Comparison of ENCODE assay signal across 2 cellular contexts in the genomic region with DNA sequence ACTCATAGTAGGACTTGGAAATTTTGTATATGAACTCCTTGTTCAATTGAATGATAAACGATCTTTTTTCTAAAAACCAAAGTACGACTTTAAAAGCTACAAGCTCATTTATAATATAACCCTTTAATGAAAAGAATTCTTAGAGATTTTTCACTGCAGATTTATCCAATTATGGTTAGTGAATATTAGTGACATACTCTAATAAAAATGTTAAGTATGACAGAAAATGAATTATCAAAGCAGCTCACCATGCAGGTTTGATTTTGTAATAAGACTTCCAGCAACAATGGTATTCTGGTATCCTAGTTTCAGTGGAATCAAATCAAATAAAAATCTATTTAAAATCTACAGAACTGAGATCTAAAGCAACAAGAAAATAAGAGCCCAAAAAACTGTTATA.
TF ChIP-seq lines count a peak whose summit lies in the region.

No MANE protein-coding gene starts in this region.

TF ChIP-seq in SK-N-SH treated with all-trans-retinoic acid at 6 μM for 48 hours, 23 proteins besides CTCF, POLR2A, EP300 and RAD21 (continued from another document):
- TF ChIP-seq, protein P1, sequence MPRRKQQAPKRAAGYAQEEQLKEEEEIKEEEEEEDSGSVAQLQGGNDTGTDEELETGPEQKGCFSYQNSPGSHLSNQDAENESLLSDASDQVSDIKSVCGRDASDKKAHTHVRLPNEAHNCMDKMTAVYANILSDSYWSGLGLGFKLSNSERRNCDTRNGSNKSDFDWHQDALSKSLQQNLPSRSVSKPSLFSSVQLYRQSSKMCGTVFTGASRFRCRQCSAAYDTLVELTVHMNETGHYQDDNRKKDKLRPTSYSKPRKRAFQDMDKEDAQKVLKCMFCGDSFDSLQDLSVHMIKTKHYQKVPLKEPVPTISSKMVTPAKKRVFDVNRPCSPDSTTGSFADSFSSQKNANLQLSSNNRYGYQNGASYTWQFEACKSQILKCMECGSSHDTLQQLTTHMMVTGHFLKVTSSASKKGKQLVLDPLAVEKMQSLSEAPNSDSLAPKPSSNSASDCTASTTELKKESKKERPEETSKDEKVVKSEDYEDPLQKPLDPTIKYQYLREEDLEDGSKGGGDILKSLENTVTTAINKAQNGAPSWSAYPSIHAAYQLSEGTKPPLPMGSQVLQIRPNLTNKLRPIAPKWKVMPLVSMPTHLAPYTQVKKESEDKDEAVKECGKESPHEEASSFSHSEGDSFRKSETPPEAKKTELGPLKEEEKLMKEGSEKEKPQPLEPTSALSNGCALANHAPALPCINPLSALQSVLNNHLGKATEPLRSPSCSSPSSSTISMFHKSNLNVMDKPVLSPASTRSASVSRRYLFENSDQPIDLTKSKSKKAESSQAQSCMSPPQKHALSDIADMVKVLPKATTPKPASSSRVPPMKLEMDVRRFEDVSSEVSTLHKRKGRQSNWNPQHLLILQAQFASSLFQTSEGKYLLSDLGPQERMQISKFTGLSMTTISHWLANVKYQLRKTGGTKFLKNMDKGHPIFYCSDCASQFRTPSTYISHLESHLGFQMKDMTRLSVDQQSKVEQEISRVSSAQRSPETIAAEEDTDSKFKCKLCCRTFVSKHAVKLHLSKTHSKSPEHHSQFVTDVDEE (CRISPR knock-in tag; IDR thresholded peaks at IDR 0.05), result no peak
- TF ChIP-seq OSR1 (CRISPR knock-in tag; IDR thresholded peaks at IDR 0.05), result no peak
- TF ChIP-seq ISL1 (CRISPR knock-in tag; IDR thresholded peaks at IDR 0.05), result peak; percentile 83
- TF ChIP-seq, protein P2, sequence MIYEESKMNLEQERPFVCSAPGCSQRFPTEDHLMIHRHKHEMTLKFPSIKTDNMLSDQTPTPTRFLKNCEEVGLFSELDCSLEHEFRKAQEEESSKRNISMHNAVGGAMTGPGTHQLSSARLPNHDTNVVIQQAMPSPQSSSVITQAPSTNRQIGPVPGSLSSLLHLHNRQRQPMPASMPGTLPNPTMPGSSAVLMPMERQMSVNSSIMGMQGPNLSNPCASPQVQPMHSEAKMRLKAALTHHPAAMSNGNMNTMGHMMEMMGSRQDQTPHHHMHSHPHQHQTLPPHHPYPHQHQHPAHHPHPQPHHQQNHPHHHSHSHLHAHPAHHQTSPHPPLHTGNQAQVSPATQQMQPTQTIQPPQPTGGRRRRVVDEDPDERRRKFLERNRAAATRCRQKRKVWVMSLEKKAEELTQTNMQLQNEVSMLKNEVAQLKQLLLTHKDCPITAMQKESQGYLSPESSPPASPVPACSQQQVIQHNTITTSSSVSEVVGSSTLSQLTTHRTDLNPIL (CRISPR knock-in tag; IDR thresholded peaks at IDR 0.05; ENCODE audit: low read depth), result peak; percentile 63
- no peak for TF ChIP-seq RARB (CRISPR knock-in tag; IDR thresholded peaks at IDR 0.05)
- TF ChIP-seq TOX (CRISPR knock-in tag; IDR thresholded peaks at IDR 0.05; ENCODE audit: borderline replicate concordance), result no peak
- no peak for TF ChIP-seq SNAI2 (CRISPR knock-in tag; IDR thresholded peaks at IDR 0.05)

TF ChIP-seq in SK-N-SH, 30 proteins besides CTCF, POLR2A, EP300 and RAD21 (continued from another document):
- no peak for TF ChIP-seq REST (IDR thresholded peaks at IDR 0.05; ENCODE audit: low read depth, low read length)
- no peak for TF ChIP-seq RCOR1 (IDR thresholded peaks at IDR 0.05; ENCODE audit: low read length)
- TF ChIP-seq, protein P3, sequence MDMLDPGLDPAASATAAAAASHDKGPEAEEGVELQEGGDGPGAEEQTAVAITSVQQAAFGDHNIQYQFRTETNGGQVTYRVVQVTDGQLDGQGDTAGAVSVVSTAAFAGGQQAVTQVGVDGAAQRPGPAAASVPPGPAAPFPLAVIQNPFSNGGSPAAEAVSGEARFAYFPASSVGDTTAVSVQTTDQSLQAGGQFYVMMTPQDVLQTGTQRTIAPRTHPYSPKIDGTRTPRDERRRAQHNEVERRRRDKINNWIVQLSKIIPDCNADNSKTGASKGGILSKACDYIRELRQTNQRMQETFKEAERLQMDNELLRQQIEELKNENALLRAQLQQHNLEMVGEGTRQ (IDR thresholded peaks at IDR 0.05; ENCODE audit: borderline replicate concordance, low read depth, low read length), result no peak
- TF ChIP-seq YY1 (IDR thresholded peaks at IDR 0.05; ENCODE audit: low read depth), result no peak
- TF ChIP-seq, protein P4, sequence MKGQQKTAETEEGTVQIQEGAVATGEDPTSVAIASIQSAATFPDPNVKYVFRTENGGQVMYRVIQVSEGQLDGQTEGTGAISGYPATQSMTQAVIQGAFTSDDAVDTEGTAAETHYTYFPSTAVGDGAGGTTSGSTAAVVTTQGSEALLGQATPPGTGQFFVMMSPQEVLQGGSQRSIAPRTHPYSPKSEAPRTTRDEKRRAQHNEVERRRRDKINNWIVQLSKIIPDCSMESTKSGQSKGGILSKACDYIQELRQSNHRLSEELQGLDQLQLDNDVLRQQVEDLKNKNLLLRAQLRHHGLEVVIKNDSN (IDR thresholded peaks at IDR 0.05; ENCODE audit: borderline replicate concordance, low read depth), result no peak
